21 cellular contexts compared by ENCODE assay signal in the genomic region with DNA sequence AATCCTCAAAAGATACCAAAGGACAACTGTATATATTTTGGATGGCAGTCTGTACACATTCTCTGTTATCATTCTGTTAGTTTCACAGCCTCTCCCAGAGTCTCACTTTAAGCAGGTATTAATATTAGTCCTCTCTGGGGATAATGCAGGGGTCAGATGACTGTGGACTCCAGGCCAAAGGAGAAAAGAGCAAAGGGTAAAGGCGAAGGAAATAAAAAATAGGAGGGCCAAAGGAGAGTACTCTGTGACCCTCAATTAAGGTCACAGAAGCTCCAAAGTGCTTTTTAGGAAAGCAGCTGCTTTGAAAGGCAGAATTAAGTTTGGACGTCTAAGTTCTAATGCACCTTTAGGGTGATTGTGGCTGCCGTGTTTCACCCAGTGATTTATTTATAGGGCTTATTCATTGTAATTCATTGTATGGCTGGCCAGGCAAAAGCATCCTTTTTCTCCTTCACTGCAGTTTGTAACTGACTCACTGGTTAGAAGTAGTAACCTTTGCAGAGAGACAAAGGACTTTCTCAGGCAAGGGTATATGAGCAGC. TPM values are rescaled to one million over a fixed set of nuclear protein-coding genes. Genes with fewer than 3 reads are reported as not detected.
DNase-seq lines count a peak whose midpoint lies in the region; ATAC-seq and TF ChIP-seq lines count a peak whose summit lies in the region.
"Had no signal": no experiment of that assay in that cellular context is flagged by ENCODE, and none has a peak within 500 bp of the region (broad histone marks: within the 10 kb centered on the region; RNA-seq: fewer than 3 reads in every experiment).

No MANE protein-coding gene starts in this region.

- peak in 1 of 2 donors; percentile 15 for TF ChIP-seq RAD21 in liver (IDR thresholded peaks at IDR 0.05)

- no peak overlapping the region for H3K27ac ChIP-seq in liver (ENCODE audit: low read depth in 1 of 2, low read length in 2 of 2)
- H3K27ac ChIP-seq in prostate gland: no peak overlapping the region
- H3K27ac ChIP-seq: body of pancreas, GM23248, heart left ventricle, left ventricle myocardium inferior, thoracic aorta had no signal

- 47% methylated on average over 3 of the region's 3 CpGs for WGBS in liver
- 73% methylated on average over 3 of the region's 3 CpGs for WGBS in prostate gland

- TF ChIP-seq POLR2A in prostate gland (IDR thresholded peaks at IDR 0.05): no peak

- H3K36me3 ChIP-seq in liver (ENCODE audit: control insufficient read depth in 4 of 4, insufficient read depth in 3 of 4, low read depth in 1 of 4, low read length in 3 of 4) (peaks cover 6 to 39% (median 28%) of the 10 kb centered on the region in 4 donors), prostate gland (no peaks in the 10 kb centered on the region)
- H3K36me3 ChIP-seq: thoracic aorta had no signal

- H3K9me3 ChIP-seq in liver (ENCODE audit: control insufficient read depth in 4 of 4, low read length in 3 of 4): no peaks in the 10 kb centered on the region
- H3K9me3 ChIP-seq in prostate gland: no peaks in the 10 kb centered on the region
- H3K9me3 ChIP-seq: body of pancreas, heart left ventricle, left ventricle myocardium inferior, thoracic aorta had no signal

- H3K27me3 ChIP-seq in liver (ENCODE audit: control insufficient read depth in 4 of 4, insufficient read depth in 4 of 4, low read length in 3 of 4) (no peaks in the 10 kb centered on the region), prostate gland (replicated peaks; ENCODE audit: insufficient read depth) (no peaks in the 10 kb centered on the region)
- H3K27me3 ChIP-seq: body of pancreas, heart left ventricle had no signal

- no peaks in the 10 kb centered on the region for H3K27me3 Mint-ChIP-seq in activated naive CD4-positive, alpha-beta T cell treated with anti-CD3 and anti-CD28 coated beads, Interleukin-2, amount 50 U/mL, for 24 hours
- H3K27me3 Mint-ChIP-seq in activated naive CD4-positive, alpha-beta T cell treated with anti-CD3 and anti-CD28 coated beads, Interleukin-2, amount 10 ng/mL, durations not matched to agents 7 days and 5 days: no peaks in the 10 kb centered on the region
- H3K27me3 Mint-ChIP-seq in activated naive CD8-positive, alpha-beta T cell: no peaks in the 10 kb centered on the region
- no peaks in the 10 kb centered on the region for H3K27me3 Mint-ChIP-seq in stimulated activated memory B cell treated with anti-CD40 and anti-IgM and Interleukin-4, amounts not matched to agents 10 μg/mL and 1 μg/mL and 100 μg/mL, for 72 hours
- no peaks in the 10 kb centered on the region for H3K27me3 Mint-ChIP-seq in chondrocyte (ENCODE audit: low read depth)
- H3K27me3 Mint-ChIP-seq: activated naive CD8-positive, alpha-beta T cell treated with anti-CD3 and anti-CD28 coated beads, Interleukin-2, amount 10 ng/mL, durations not matched to agents 7 days and 5 days had no signal

- no peak for DNase-seq in activated naive CD4-positive, alpha-beta T cell treated with anti-CD3 and anti-CD28 coated beads, Interleukin-2, amount 10 ng/mL, durations not matched to agents 7 days and 5 days
- no peak for DNase-seq in chondrocyte (ENCODE audit: low spot score)
- no peak for DNase-seq in NCI-H1105 treated with DMSO at 0.1 percent for 48 hours (lab: John Stamatoyannopoulos, UW)
- DNase-seq in prostate gland (ENCODE audit: low spot score): no peak
- DNase-seq: activated naive CD8-positive, alpha-beta T cell treated with anti-CD3 and anti-CD28 coated beads, Interleukin-2, amount 10 ng/mL, durations not matched to agents 7 days and 5 days; body of pancreas; GF-D8; GM23248; heart left ventricle; left ventricle myocardium inferior; MM.1S; NCI-H1694; NCI-H69; SHP77 had no signal

- no peaks in the 10 kb centered on the region for H3K9me3 Mint-ChIP-seq in activated naive CD4-positive, alpha-beta T cell treated with anti-CD3 and anti-CD28 coated beads, Interleukin-2, amount 50 U/mL, for 24 hours
- no peaks in the 10 kb centered on the region for H3K9me3 Mint-ChIP-seq in activated naive CD4-positive, alpha-beta T cell treated with anti-CD3 and anti-CD28 coated beads, Interleukin-2, amount 10 ng/mL, durations not matched to agents 7 days and 5 days
- H3K9me3 Mint-ChIP-seq in activated naive CD8-positive, alpha-beta T cell (ENCODE audit: low read depth): no peaks in the 10 kb centered on the region
- no peaks in the 10 kb centered on the region for H3K9me3 Mint-ChIP-seq in stimulated activated memory B cell treated with anti-CD40 and anti-IgM and Interleukin-4, amounts not matched to agents 10 μg/mL and 1 μg/mL and 100 μg/mL, for 72 hours
- no peaks in the 10 kb centered on the region for H3K9me3 Mint-ChIP-seq in chondrocyte (ENCODE audit: low read depth)
- H3K9me3 Mint-ChIP-seq: activated naive CD8-positive, alpha-beta T cell treated with anti-CD3 and anti-CD28 coated beads, Interleukin-2, amount 10 ng/mL, durations not matched to agents 7 days and 5 days; CD14-positive monocyte had no signal

- TF ChIP-seq CTCF in liver (IDR thresholded peaks at IDR 0.05; ENCODE audit: low read depth, low read length, missing input control) (no peak), chondrocyte (IDR thresholded peaks at IDR 0.05) (no peak), prostate gland (IDR thresholded peaks at IDR 0.05) (no peak)

- H3K4me3 ChIP-seq in liver (ENCODE audit: low read depth in 1 of 3, low read length in 3 of 3): no peak overlapping the region
- no peak overlapping the region for H3K4me3 ChIP-seq in prostate gland
- H3K4me3 ChIP-seq: body of pancreas, GM23248, heart left ventricle, left ventricle myocardium inferior, thoracic aorta had no signal

- peak overlapping the region in 1 of 2 donors; percentile 25 for H3K9ac ChIP-seq in liver (ENCODE audit: low read depth in 1 of 2, low read length in 2 of 2)
- H3K9ac ChIP-seq: GM23248 had no signal

- CTCF ChIA-PET in activated naive CD4-positive, alpha-beta T cell treated with anti-CD3 and anti-CD28 coated beads, Interleukin-2, amount 10 ng/mL, durations not matched to agents 7 days and 5 days (lab: Charles Lee): no interaction called here

- ATAC-seq in stimulated activated memory B cell treated with anti-CD40 and anti-IgM and Interleukin-4, amounts not matched to agents 10 μg/mL and 1 μg/mL and 100 μg/mL, for 72 hours: no peak
- ATAC-seq: body of pancreas, heart left ventricle, sciatic nerve had no signal

- peaks cover 13% of the 10 kb centered on the region for H3K36me3 Mint-ChIP-seq in activated naive CD4-positive, alpha-beta T cell treated with anti-CD3 and anti-CD28 coated beads, Interleukin-2, amount 50 U/mL, for 24 hours
- peaks cover 58% of the 10 kb centered on the region for H3K36me3 Mint-ChIP-seq in activated naive CD4-positive, alpha-beta T cell treated with anti-CD3 and anti-CD28 coated beads, Interleukin-2, amount 10 ng/mL, durations not matched to agents 7 days and 5 days
- peaks cover 21% of the 10 kb centered on the region for H3K36me3 Mint-ChIP-seq in activated naive CD8-positive, alpha-beta T cell
- H3K36me3 Mint-ChIP-seq in stimulated activated memory B cell treated with anti-CD40 and anti-IgM and Interleukin-4, amounts not matched to agents 10 μg/mL and 1 μg/mL and 100 μg/mL, for 72 hours: peaks cover 36% of the 10 kb centered on the region
- peaks cover 9% of the 10 kb centered on the region for H3K36me3 Mint-ChIP-seq in chondrocyte (ENCODE audit: low read depth)

- peak overlapping the region; percentile 68 for H3K27ac Mint-ChIP-seq in activated naive CD4-positive, alpha-beta T cell treated with anti-CD3 and anti-CD28 coated beads, Interleukin-2, amount 50 U/mL, for 24 hours
- H3K27ac Mint-ChIP-seq in activated naive CD4-positive, alpha-beta T cell treated with anti-CD3 and anti-CD28 coated beads, Interleukin-2, amount 10 ng/mL, durations not matched to agents 7 days and 5 days: no peak overlapping the region
- H3K27ac Mint-ChIP-seq in activated naive CD8-positive, alpha-beta T cell: peak overlapping the region; percentile 28
- peak overlapping the region; percentile 44 for H3K27ac Mint-ChIP-seq in stimulated activated memory B cell treated with anti-CD40 and anti-IgM and Interleukin-4, amounts not matched to agents 10 μg/mL and 1 μg/mL and 100 μg/mL, for 72 hours
- no peak overlapping the region for H3K27ac Mint-ChIP-seq in chondrocyte (ENCODE audit: unreplicated experiment)
- H3K27ac Mint-ChIP-seq: activated naive CD8-positive, alpha-beta T cell treated with anti-CD3 and anti-CD28 coated beads, Interleukin-2, amount 10 ng/mL, durations not matched to agents 7 days and 5 days; CD14-positive monocyte had no signal

- H3K4me3 Mint-ChIP-seq in activated naive CD4-positive, alpha-beta T cell treated with anti-CD3 and anti-CD28 coated beads, Interleukin-2, amount 50 U/mL, for 24 hours: no peak overlapping the region
- H3K4me3 Mint-ChIP-seq in activated naive CD4-positive, alpha-beta T cell treated with anti-CD3 and anti-CD28 coated beads, Interleukin-2, amount 10 ng/mL, durations not matched to agents 7 days and 5 days: no peak overlapping the region
- H3K4me3 Mint-ChIP-seq in activated naive CD8-positive, alpha-beta T cell: no peak overlapping the region
- H3K4me3 Mint-ChIP-seq in stimulated activated memory B cell treated with anti-CD40 and anti-IgM and Interleukin-4, amounts not matched to agents 10 μg/mL and 1 μg/mL and 100 μg/mL, for 72 hours: no peak overlapping the region
- H3K4me3 Mint-ChIP-seq in chondrocyte (ENCODE audit: unreplicated experiment): no peak overlapping the region
- H3K4me3 Mint-ChIP-seq: activated naive CD8-positive, alpha-beta T cell treated with anti-CD3 and anti-CD28 coated beads, Interleukin-2, amount 10 ng/mL, durations not matched to agents 7 days and 5 days; CD14-positive monocyte had no signal

- peaks cover 47% of the 10 kb centered on the region for H3K4me1 Mint-ChIP-seq in activated naive CD4-positive, alpha-beta T cell treated with anti-CD3 and anti-CD28 coated beads, Interleukin-2, amount 50 U/mL, for 24 hours
- H3K4me1 Mint-ChIP-seq in activated naive CD4-positive, alpha-beta T cell treated with anti-CD3 and anti-CD28 coated beads, Interleukin-2, amount 10 ng/mL, durations not matched to agents 7 days and 5 days: peaks cover 44% of the 10 kb centered on the region
- peaks cover 38% of the 10 kb centered on the region for H3K4me1 Mint-ChIP-seq in activated naive CD8-positive, alpha-beta T cell (ENCODE audit: low read depth)
- peaks cover 34% of the 10 kb centered on the region for H3K4me1 Mint-ChIP-seq in stimulated activated memory B cell treated with anti-CD40 and anti-IgM and Interleukin-4, amounts not matched to agents 10 μg/mL and 1 μg/mL and 100 μg/mL, for 72 hours
- H3K4me1 Mint-ChIP-seq in chondrocyte (ENCODE audit: low read depth): peaks cover 50% of the 10 kb centered on the region

- intact Hi-C loops in prostate gland (cut with DNase I): no loop called here

- H3K4me1 ChIP-seq in liver (ENCODE audit: control insufficient read depth in 4 of 4, insufficient read depth in 4 of 4, low read length in 3 of 4): peaks cover 0 to 63% (median 46%) of the 10 kb centered on the region in 4 donors
- no peaks in the 10 kb centered on the region for H3K4me1 ChIP-seq in prostate gland (replicated peaks)
- H3K4me1 ChIP-seq: left ventricle myocardium inferior had no signal

RNA-seq across cellular contexts. Expression of gene MSMO1, which starts 7.8 kb away (rescaled TPM):
- total RNA-seq in liver: 100 to 1,000 TPM; 448 to 721 TPM
- 100 to 1,000 TPM; 153 to 204 TPM for polyA plus RNA-seq in liver
- 82.8 to 83.3 TPM (median 83.3 TPM) in 3 replicates for total RNA-seq in chondrocyte
- total RNA-seq in prostate gland: 10 to 100 TPM; 45.0 to 76.9 TPM

RNA-seq across cellular contexts. Expression of gene CPE, which starts 43.6 kb away (rescaled TPM):
- total RNA-seq in liver: 1 to 10 TPM; 3.6 to 5.6 TPM
- polyA plus RNA-seq in liver: 1 to 10 TPM; 3.0 to 5.4 TPM
- total RNA-seq in chondrocyte: 269 to 284 TPM (median 275 TPM) in 3 replicates
- 100 to 1,000 TPM; 717 to 885 TPM for total RNA-seq in prostate gland
- total RNA-seq: activated naive CD8-positive, alpha-beta T cell treated with anti-CD3 and anti-CD28 coated beads, Interleukin-2, amount 10 ng/mL, durations not matched to agents 7 days and 5 days had no signal

Comparison
In these comparisons a context has a peak if more than half of its experiments do, and no peak if none do; other contexts are left out.
1. H3K27ac Mint-ChIP-seq: peak in activated naive CD4-positive, alpha-beta T cell treated with anti-CD3 and anti-CD28 coated beads, Interleukin-2, amount 50 U/mL, for 24 hours (single experiment), activated naive CD8-positive, alpha-beta T cell (single experiment) and stimulated activated memory B cell treated with anti-CD40 and anti-IgM and Interleukin-4, amounts not matched to agents 10 μg/mL and 1 μg/mL and 100 μg/mL, for 72 hours (single experiment); none in activated naive CD4-positive, alpha-beta T cell treated with anti-CD3 and anti-CD28 coated beads, Interleukin-2, amount 10 ng/mL, durations not matched to agents 7 days and 5 days (single experiment) and chondrocyte (single experiment).
2. RNA of gene CPE, which starts 43.6 kb away (total RNA-seq): 717 to 885 TPM in prostate gland and 269 to 284 TPM in chondrocyte; 3.6 to 5.6 TPM in liver; every median in the first group is over 10 times any median in the second.